22 cellular contexts compared by ENCODE assay signal in the genomic region with DNA sequence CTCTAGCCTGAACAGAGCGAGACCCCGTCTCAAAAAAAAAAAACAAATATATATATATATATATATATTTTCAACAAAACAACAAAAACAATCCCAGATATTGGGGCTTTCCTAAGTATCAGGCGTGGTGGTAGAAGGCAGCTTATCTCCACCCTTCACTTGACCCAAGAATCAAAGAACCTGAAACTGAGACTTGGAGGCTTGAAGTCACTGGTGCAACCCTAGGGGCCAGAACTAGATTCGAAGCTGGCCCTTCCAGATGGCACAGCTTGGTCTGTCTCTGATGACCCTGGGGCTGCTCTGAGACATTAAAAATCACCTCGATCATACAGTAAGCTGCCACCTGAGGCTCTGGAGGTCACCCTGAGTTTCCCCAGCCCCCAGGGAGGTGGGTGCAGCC. TPM values are rescaled to one million over a fixed set of nuclear protein-coding genes. Genes with fewer than 3 reads are reported as not detected.
DNase-seq lines count a peak whose midpoint lies in the region; ATAC-seq and TF ChIP-seq lines count a peak whose summit lies in the region.
"Had no signal": no experiment of that assay in that cellular context is flagged by ENCODE, and none has a peak within 500 bp of the region (broad histone marks: within the 10 kb centered on the region; RNA-seq: fewer than 3 reads in every experiment).

No MANE protein-coding gene starts in this region.

- H3K36me3 ChIP-seq in BLaER1 (no peaks in the 10 kb centered on the region), esophagus muscularis mucosa (peaks cover 0 to under 1% (median 0%) of the 10 kb centered on the region in 4 donors), sigmoid colon (no peaks in the 10 kb centered on the region), mammary epithelial cell (ENCODE audit: insufficient read depth, low read length) (no peaks in the 10 kb centered on the region)
- H3K36me3 ChIP-seq: BE2C, SJCRH30 had no signal

- H3K4me3 ChIP-seq in BLaER1, result no peak overlapping the region
- peak overlapping the region; percentile 53 to 69 (median 66) for H3K4me3 ChIP-seq in esophagus muscularis mucosa
- peak overlapping the region; percentile 10 to 69 (median 60) for H3K4me3 ChIP-seq in sigmoid colon
- no peak overlapping the region for H3K4me3 ChIP-seq in mammary epithelial cell (replicated peaks in 1 of 3; ENCODE audit: insufficient read depth in 1 of 3, low read depth in 2 of 3, low read length in 3 of 3)
- H3K4me3 ChIP-seq: K562, SJCRH30 had no signal

- no peak for DNase-seq in esophagus muscularis mucosa (ENCODE audit: extremely low spot score)
- no peak for DNase-seq in sigmoid colon
- DNase-seq in mammary epithelial cell, result no peak
- DNase-seq in central memory CD4-positive, alpha-beta T cell, result no peak
- DNase-seq: BE2C; CD8-positive, alpha-beta memory T cell; DMS79; NCI-H1436; NCI-H2029; NCI-H2171; NCI-H748 treated with DMSO at 0.1 percent for 48 hours; PC-3; SJCRH30 had no signal

- TF ChIP-seq EP300 in esophagus muscularis mucosa (IDR thresholded peaks at IDR 0.05) (no peak), sigmoid colon (IDR thresholded peaks at IDR 0.05) (no peak)

- H3K9me3 ChIP-seq in BLaER1 (no peaks in the 10 kb centered on the region), esophagus muscularis mucosa (no peaks in the 10 kb centered on the region), sigmoid colon (no peaks in the 10 kb centered on the region), mammary epithelial cell (replicated peaks; ENCODE audit: insufficient read depth, low read length) (no peaks in the 10 kb centered on the region)
- H3K9me3 ChIP-seq: BE2C, SJCRH30 had no signal

- H2AFZ ChIP-seq in mammary epithelial cell (ENCODE audit: low read depth, low read length), result no peak overlapping the region

- H3K9ac ChIP-seq in BLaER1 (peak overlapping the region; percentile 51; the same call in 1 of the 2 replicates), mammary epithelial cell (ENCODE audit: insufficient read depth, low read length) (no peak overlapping the region)

- TF ChIP-seq POLR2A in esophagus muscularis mucosa (IDR thresholded peaks at IDR 0.05; ENCODE audit: low read depth) (no peak), sigmoid colon (IDR thresholded peaks at IDR 0.05) (no peak)

- TF ChIP-seq CTCF in esophagus muscularis mucosa (IDR thresholded peaks at IDR 0.05) (no peak), sigmoid colon (IDR thresholded peaks at IDR 0.05) (no peak), mammary epithelial cell (conservative IDR thresholded peaks at IDR 0.05 in 1 of 2, IDR thresholded peaks at IDR 0.05 in 1 of 2; ENCODE audit: extremely low read depth in 1 of 2, insufficient read depth in 1 of 2, low read depth in 1 of 2, low read length in 2 of 2) (no peak)

- intact Hi-C loops in esophagus muscularis mucosa (cut with DNase I) (no loop called here), sigmoid colon (cut with DNase I) (no loop called here), mammary epithelial cell (cut with micrococcal nuclease) (no loop called here)

- CTCF ChIA-PET in mammary epithelial cell (lab: Charles Lee; ENCODE audit: low non-redundant PET), result no interaction called here

- no TSS peak for BruUV-seq in mammary epithelial cell (replicated peaks; lab: Mats Ljungman, UMichigan)

- ATAC-seq in HG02610 (IDR thresholded peaks at IDR 0.05; ENCODE audit: unreplicated experiment) (peak; percentile 43), GM18870 (IDR thresholded peaks at IDR 0.05; ENCODE audit: unreplicated experiment) (no peak), GM21447 (IDR thresholded peaks at IDR 0.05; ENCODE audit: unreplicated experiment) (no peak)
- ATAC-seq: HCT116, K562, PC-3 had no signal

- dilution Hi-C loops in mammary epithelial cell (cut with HindIII; ENCODE audit: low sequenced_read_pairs), result no loop called here

- no peaks in the 10 kb centered on the region for H3K79me2 ChIP-seq in mammary epithelial cell (ENCODE audit: insufficient read depth, low read length)

- peak overlapping the region; percentile 79 for H3K4me2 ChIP-seq in BLaER1
- H3K4me2 ChIP-seq in mammary epithelial cell (ENCODE audit: insufficient read depth, low read depth, low read length), result no peak overlapping the region

- H3K27ac ChIP-seq in BLaER1, result peak overlapping the region; percentile 47; the same call in 1 of the 2 replicates
- peak overlapping the region; percentile 91 to 95 (median 93) for H3K27ac ChIP-seq in esophagus muscularis mucosa (replicated peaks in 1 of 4)
- peak overlapping the region; percentile 89 to 95 (median 94) for H3K27ac ChIP-seq in sigmoid colon
- H3K27ac ChIP-seq in mammary epithelial cell (ENCODE audit: insufficient read depth, low read depth, low read length), result no peak overlapping the region
- H3K27ac ChIP-seq: 22Rv1, SJCRH30 had no signal

- peaks cover 92% of the 10 kb centered on the region for H3K4me1 ChIP-seq in BLaER1
- H3K4me1 ChIP-seq in esophagus muscularis mucosa, result peaks cover 0 to 68% (median 64%) of the 10 kb centered on the region in 4 donors
- H3K4me1 ChIP-seq in sigmoid colon, result peaks cover 0 to 53% (median 42%) of the 10 kb centered on the region in 4 donors
- H3K4me1 ChIP-seq in mammary epithelial cell (ENCODE audit: insufficient read depth, low read length), result no peaks in the 10 kb centered on the region
- H3K4me1 ChIP-seq: BE2C, SJCRH30 had no signal

- H3K27me3 ChIP-seq in BLaER1 (no peaks in the 10 kb centered on the region), esophagus muscularis mucosa (no peaks in the 10 kb centered on the region), sigmoid colon (no peaks in the 10 kb centered on the region), mammary epithelial cell (ENCODE audit: insufficient read depth, low read length) (peaks cover 14% of the 10 kb centered on the region)
- H3K27me3 ChIP-seq: SJCRH30 had no signal

- H4K20me1 ChIP-seq in BLaER1 (no peaks in the 10 kb centered on the region), mammary epithelial cell (ENCODE audit: insufficient read depth, low read length) (no peaks in the 10 kb centered on the region)

- 73% methylated on average over 5 of the region's 5 CpGs for WGBS in esophagus muscularis mucosa
- WGBS in sigmoid colon, 2 donors, result 82 to 83% methylated on average over 5 of the region's 5 CpGs
- 91% methylated on average over 4 of the region's 5 CpGs for WGBS in mammary epithelial cell (ENCODE audit: low coverage, missing lambda C conversion rate)

- in situ Hi-C loops in mammary epithelial cell (cut with MboI; ENCODE audit: low sequenced_read_pairs in 2 of 2), result no loop called here

RNA-seq across cellular contexts. Expression of a gene that starts 1.3 kb away (rescaled TPM):
- total RNA-seq in esophagus muscularis mucosa (10 to 100 TPM; 45.6 to 83.0 (median 78.8) TPM), sigmoid colon (10 to 100 TPM; 38.6 to 59.8 (median 44.6) TPM), mammary epithelial cell (under 1 TPM in 1 of 2 donors, not detected in 1; 0.50 TPM)
- polyA plus RNA-seq in sigmoid colon (1 to 10 TPM in 2 of 3 donors, under 1 TPM in 1; 0.46 to 6.8 (median 1.2) TPM), mammary epithelial cell (not detected)
- polyA minus RNA-seq in mammary epithelial cell, result not detected
- total RNA-seq: CD8-positive, alpha-beta memory T cell; K562; NCI-H460; PC-3; SJCRH30 had no signal
- polyA plus RNA-seq: AG04450; CD8-positive, alpha-beta memory T cell; K562 had no signal

Comparison
In these comparisons a context has a peak if more than half of its experiments do, and no peak if none do; other contexts are left out.
1. H3K4me3 ChIP-seq: peak in esophagus muscularis mucosa (4 of 4) and sigmoid colon (4 of 4); none in BLaER1 (single experiment) and mammary epithelial cell (0 of 3).
2. RNA of a gene that starts 1.3 kb away (total RNA-seq): 45.6 to 83.0 TPM in esophagus muscularis mucosa and 38.6 to 59.8 TPM in sigmoid colon; 0.50 TPM in mammary epithelial cell; every median in the first group is over 10 times any median in the second.